ENCODE assay signal across 14 cellular contexts in genomic region chr1:31574749-31575372, GRCh38. TPM values are rescaled to one million over a fixed set of nuclear protein-coding genes. Genes with fewer than 3 reads are reported as not detected.
DNase-seq lines count a peak whose midpoint lies in the region; ATAC-seq and TF ChIP-seq lines count a peak whose summit lies in the region.
"Had no signal": no experiment of that assay in that cellular context is flagged by ENCODE, and none has a peak within 500 bp of the region (broad histone marks: within the 10 kb centered on the region; RNA-seq: fewer than 3 reads in every experiment).

No MANE protein-coding gene starts in this region.

- no peaks in the 10 kb centered on the region for H3K36me3 Mint-ChIP-seq in activated naive CD8-positive, alpha-beta T cell treated with anti-CD3 and anti-CD28 coated beads, Interleukin-2, amount 50 U/mL, for 24 hours (ENCODE audit: low read depth)
- H3K36me3 Mint-ChIP-seq: activated naive CD4-positive, alpha-beta T cell treated with anti-CD3 and anti-CD28 coated beads, Interleukin-2, amount 50 U/mL, for 24 hours had no signal

- H3K27me3 Mint-ChIP-seq in activated naive CD8-positive, alpha-beta T cell treated with anti-CD3 and anti-CD28 coated beads, Interleukin-2, amount 50 U/mL, for 24 hours = peaks cover 11% of the 10 kb centered on the region

- no peak overlapping the region for H3K27ac Mint-ChIP-seq in activated naive CD8-positive, alpha-beta T cell treated with anti-CD3 and anti-CD28 coated beads, Interleukin-2, amount 50 U/mL, for 24 hours
- H3K27ac Mint-ChIP-seq: activated CD4-positive, alpha-beta T cell treated with anti-CD3 and anti-CD28 coated beads, Interleukin-2, amount 10 ng/mL, durations not matched to agents 24 days and 14 days; activated naive CD4-positive, alpha-beta T cell treated with anti-CD3 and anti-CD28 coated beads, Interleukin-2, amount 50 U/mL, for 24 hours had no signal

- DNase-seq in HK-2 (ENCODE audit: unreplicated experiment) = peak; percentile 23
- DNase-seq in activated naive CD8-positive, alpha-beta T cell treated with anti-CD3 and anti-CD28 coated beads, Interleukin-2, amount 50 U/mL, for 24 hours = no peak
- no peak for DNase-seq in left lung
- no peak for DNase-seq in stomach
- DNase-seq in activated naive CD4-positive, alpha-beta T cell treated with Interleukin-2 at 50 U/mL for 16 hours = no peak
- no peak for DNase-seq in posterior vena cava (ENCODE audit: low spot score)
- DNase-seq: activated CD4-positive, alpha-beta T cell treated with anti-CD3 and anti-CD28 coated beads, Interleukin-2, amount 10 ng/mL, durations not matched to agents 24 days and 14 days; KBM-7; SJCRH30 had no signal

- H3K27me3 ChIP-seq in left lung = peaks cover 0 to 17% of the 10 kb centered on the region in 2 donors
- peaks cover 0 to 12% (median 0%) of the 10 kb centered on the region in 3 donors for H3K27me3 ChIP-seq in stomach

- H3K36me3 ChIP-seq in left lung (no peaks in the 10 kb centered on the region), stomach (no peaks in the 10 kb centered on the region)
- H3K36me3 ChIP-seq: SJCRH30 had no signal

- H3K27ac ChIP-seq in left lung = peak overlapping the region; percentile 66 to 67
- peak overlapping the region; percentile 83 to 94 (median 92) for H3K27ac ChIP-seq in stomach

- H3K4me1 ChIP-seq in left lung (peaks cover 19 to 43% of the 10 kb centered on the region in 2 donors), stomach (peaks cover 46 to 55% (median 48%) of the 10 kb centered on the region in 4 donors)

- no peaks in the 10 kb centered on the region for H3K9me3 Mint-ChIP-seq in activated naive CD8-positive, alpha-beta T cell treated with anti-CD3 and anti-CD28 coated beads, Interleukin-2, amount 50 U/mL, for 24 hours
- H3K9me3 Mint-ChIP-seq: activated CD4-positive, alpha-beta T cell treated with anti-CD3 and anti-CD28 coated beads, Interleukin-2, amount 10 ng/mL, durations not matched to agents 24 days and 14 days; activated naive CD4-positive, alpha-beta T cell treated with anti-CD3 and anti-CD28 coated beads, Interleukin-2, amount 50 U/mL, for 24 hours had no signal

- TF ChIP-seq EP300 in stomach (IDR thresholded peaks at IDR 0.05) = no peak

- TF ChIP-seq POLR2A in stomach (IDR thresholded peaks at IDR 0.05) = no peak

- TF ChIP-seq CTCF in left lung (IDR thresholded peaks at IDR 0.05) (no peak), stomach (IDR thresholded peaks at IDR 0.05) (no peak)

- H3K4me3 ChIP-seq in left lung (no peak overlapping the region), stomach (no peak overlapping the region)
- H3K4me3 ChIP-seq: GM12878, SJCRH30 had no signal

- H3K9me3 ChIP-seq in left lung = no peaks in the 10 kb centered on the region
- H3K9me3 ChIP-seq in stomach = no peaks in the 10 kb centered on the region
- H3K9me3 ChIP-seq: SJCRH30 had no signal

- peak; percentile 18 for ATAC-seq in activated naive CD8-positive, alpha-beta T cell treated with anti-CD3 and anti-CD28 coated beads, Interleukin-2, amount 50 U/mL, for 24 hours
- ATAC-seq in left lung = no peak
- no peak for ATAC-seq in GM19455 (IDR thresholded peaks at IDR 0.05; ENCODE audit: unreplicated experiment)
- no peak for ATAC-seq in GM21619 (IDR thresholded peaks at IDR 0.05; ENCODE audit: unreplicated experiment)

- H3K4me1 Mint-ChIP-seq in activated naive CD8-positive, alpha-beta T cell treated with anti-CD3 and anti-CD28 coated beads, Interleukin-2, amount 50 U/mL, for 24 hours = peaks cover 2% of the 10 kb centered on the region
- H3K4me1 Mint-ChIP-seq: activated naive CD4-positive, alpha-beta T cell treated with anti-CD3 and anti-CD28 coated beads, Interleukin-2, amount 50 U/mL, for 24 hours had no signal

- intact Hi-C loops in left lung (cut with DNase I) = loop anchor here in 1 of 2 donors (10.0 kb wide), 1 partner anchor 210 kb away; no protein-coding TSS in a partner anchor
- intact Hi-C loops in stomach (cut with DNase I; ENCODE audit: low total_unique reads) = no loop called here
- intact Hi-C loops in posterior vena cava (cut with DNase I) = loop anchor here in 1 of 2 donors (10.0 kb wide), 1 partner anchor 140 kb away; no protein-coding TSS in a partner anchor

- 27 to 40% (median 30%) methylated on average over 10 of the region's 10 CpGs for WGBS in stomach, 5 donors

- no peak overlapping the region for H3K4me3 Mint-ChIP-seq in activated naive CD8-positive, alpha-beta T cell treated with anti-CD3 and anti-CD28 coated beads, Interleukin-2, amount 50 U/mL, for 24 hours
- H3K4me3 Mint-ChIP-seq: activated CD4-positive, alpha-beta T cell treated with anti-CD3 and anti-CD28 coated beads, Interleukin-2, amount 10 ng/mL, durations not matched to agents 24 days and 14 days; activated naive CD4-positive, alpha-beta T cell treated with anti-CD3 and anti-CD28 coated beads, Interleukin-2, amount 50 U/mL, for 24 hours had no signal

RNA-seq across cellular contexts. Expression of gene TINAGL1, which starts 1.5 kb away (rescaled TPM):
- total RNA-seq in left lung (100 to 1,000 TPM in 1 of 2 donors, 10 to 100 TPM in 1; 66.6 to 106 TPM), stomach (100 to 1,000 TPM in 4 of 5 donors, 10 to 100 TPM in 1; 88.1 to 691 (median 173) TPM), posterior vena cava (100 to 1,000 TPM; 110 to 123 TPM)
- 10 to 100 TPM; 17.9 to 43.8 (median 37.6) TPM for polyA plus RNA-seq in stomach
- total RNA-seq: activated CD4-positive, alpha-beta T cell treated with anti-CD3 and anti-CD28 coated beads, Interleukin-2, amount 10 ng/mL, durations not matched to agents 24 days and 14 days had no signal

RNA-seq across cellular contexts. Expression of gene HCRTR1, which starts 42.6 kb away (rescaled TPM):
- not detected for total RNA-seq in left lung
- total RNA-seq in stomach = not detected
- not detected for polyA plus RNA-seq in stomach
- total RNA-seq in posterior vena cava = not detected
- total RNA-seq: activated CD4-positive, alpha-beta T cell treated with anti-CD3 and anti-CD28 coated beads, Interleukin-2, amount 10 ng/mL, durations not matched to agents 24 days and 14 days; GM12878; renal cortical epithelial cell; SJCRH30 had no signal
- polyA plus RNA-seq: GM12878 had no signal
